ENCODE assay signal across 16 cellular contexts in the genomic region with DNA sequence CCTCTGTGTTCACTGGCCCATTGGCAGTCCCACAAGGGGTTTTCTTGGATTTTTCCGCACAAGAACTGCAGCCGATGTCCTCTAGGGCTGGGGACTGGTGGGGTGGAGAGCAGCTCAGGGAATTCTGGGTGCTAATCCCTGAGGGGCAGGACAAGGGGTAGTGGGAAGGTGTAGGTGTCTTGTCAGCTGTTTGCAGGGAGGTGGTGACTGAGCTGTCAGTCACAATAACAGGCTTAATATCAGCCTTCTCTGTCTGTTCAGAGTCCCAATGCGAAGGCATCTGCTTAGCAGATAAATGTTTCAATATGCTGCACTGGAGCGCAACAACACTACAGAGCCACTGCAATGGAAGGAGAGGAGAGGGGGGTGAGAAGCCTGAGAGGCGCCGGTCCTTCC. TPM values are rescaled to one million over a fixed set of nuclear protein-coding genes. Genes with fewer than 3 reads are reported as not detected.
DNase-seq lines count a peak whose midpoint lies in the region; ATAC-seq and TF ChIP-seq lines count a peak whose summit lies in the region.
"Had no signal": no experiment of that assay in that cellular context is flagged by ENCODE, and none has a peak within 500 bp of the region (broad histone marks: within the 10 kb centered on the region; RNA-seq: fewer than 3 reads in every experiment).

No MANE protein-coding gene starts in this region.

- H3K27me3 ChIP-seq in liver (ENCODE audit: control insufficient read depth in 4 of 4, insufficient read depth in 4 of 4, low read length in 3 of 4): no peaks in the 10 kb centered on the region
- no peaks in the 10 kb centered on the region for H3K27me3 ChIP-seq in testis
- no peaks in the 10 kb centered on the region for H3K27me3 ChIP-seq in prostate gland (replicated peaks; ENCODE audit: insufficient read depth)
- H3K27me3 ChIP-seq: BLaER1 treated with 17β-estradiol and CSF1 and Interleukin-3, amounts not matched to agents 10 nM and 100 nM had no signal

- intact Hi-C loops in testis (cut with DNase I; ENCODE audit: low total_unique reads) (loop anchor here (10.0 kb wide), 1 partner anchor 158 kb away; no protein-coding TSS in a partner anchor), prostate gland (cut with DNase I) (loop anchor here (10.0 kb wide), 1 partner anchor 188 kb away; the partner anchor contains the start of genes NEK8 and TLCD1)
- intact Hi-C loops in activated T-helper 1 cell treated with anti-CD3 and anti-CD28 coated beads, Interleukin-12 subunit alpha, Interleukin-12 subunit beta, Interleukin-2, Interleukin-4 antibody, amounts not matched to agents 30 ng/mL and 10 ng/mL and 1 ng/mL, durations not matched to agents 14 hours and 24 hours and 36 hours (cut with micrococcal nuclease): no loop called here

- DNase-seq in activated CD8-positive, alpha-beta memory T cell treated with anti-CD3 and anti-CD28 coated beads, Interleukin-2, amount 10 ng/mL, durations not matched to agents 7 days and 5 days: no peak
- DNase-seq in activated CD8-positive, alpha-beta memory T cell treated with anti-CD3 and anti-CD28 coated beads, Interleukin-2, amount 50 U/mL, for 4 hours: no peak
- DNase-seq in testis (peak; percentile 64), inferior parietal cortex (ENCODE audit: extremely low spot score) (no peak), prostate gland (ENCODE audit: low spot score) (no peak)
- no peak for DNase-seq in activated T-helper 1 cell treated with anti-CD3 and anti-CD28 coated beads, Interleukin-12 subunit alpha, Interleukin-12 subunit beta, Interleukin-2, Interleukin-4 antibody, amounts not matched to agents 30 ng/mL and 10 ng/mL and 1 ng/mL, durations not matched to agents 14 hours and 24 hours and 36 hours (ENCODE audit: low spot score)
- DNase-seq: 8988T, COR-L47, H9, NCI-H1417, NCI-H2029 treated with DMSO at 0.1 percent for 48 hours, NCI-H510A treated with DMSO at 0.1 percent for 48 hours had no signal

- H3K9me3 ChIP-seq in liver (ENCODE audit: control insufficient read depth in 4 of 4, low read length in 3 of 4) (no peaks in the 10 kb centered on the region), testis (no peaks in the 10 kb centered on the region), prostate gland (no peaks in the 10 kb centered on the region)
- H3K9me3 ChIP-seq: BLaER1 treated with 17β-estradiol and CSF1 and Interleukin-3, amounts not matched to agents 10 nM and 100 nM had no signal

- H3K4me1 Mint-ChIP-seq in activated CD8-positive, alpha-beta memory T cell treated with anti-CD3 and anti-CD28 coated beads, Interleukin-2, amount 10 ng/mL, durations not matched to agents 7 days and 5 days: peaks cover 6% of the 10 kb centered on the region
- H3K4me1 Mint-ChIP-seq in activated T-helper 17 cell treated with anti-CD3 and anti-CD28 coated beads, Interleukin-2, amount 50 U/mL, for 72 hours: peaks cover 10% of the 10 kb centered on the region
- H3K4me1 Mint-ChIP-seq in activated T-helper 1 cell treated with anti-CD3 and anti-CD28 coated beads, Interleukin-12 subunit alpha, Interleukin-12 subunit beta, Interleukin-2, Interleukin-4 antibody, amounts not matched to agents 30 ng/mL and 10 ng/mL and 1 ng/mL, durations not matched to agents 14 hours and 24 hours and 36 hours (ENCODE audit: low read depth): peaks cover 18% of the 10 kb centered on the region

- no peaks in the 10 kb centered on the region for H3K27me3 Mint-ChIP-seq in activated CD8-positive, alpha-beta memory T cell treated with anti-CD3 and anti-CD28 coated beads, Interleukin-2, amount 10 ng/mL, durations not matched to agents 7 days and 5 days
- H3K27me3 Mint-ChIP-seq in activated T-helper 17 cell treated with anti-CD3 and anti-CD28 coated beads, Interleukin-2, amount 50 U/mL, for 72 hours: no peaks in the 10 kb centered on the region
- H3K27me3 Mint-ChIP-seq in activated T-helper 1 cell treated with anti-CD3 and anti-CD28 coated beads, Interleukin-12 subunit alpha, Interleukin-12 subunit beta, Interleukin-2, Interleukin-4 antibody, amounts not matched to agents 30 ng/mL and 10 ng/mL and 1 ng/mL, durations not matched to agents 14 hours and 24 hours and 36 hours (ENCODE audit: insufficient read depth): no peaks in the 10 kb centered on the region

- TF ChIP-seq RAD21 in liver (IDR thresholded peaks at IDR 0.05): no peak

- no peak for ATAC-seq in activated CD8-positive, alpha-beta memory T cell treated with anti-CD3 and anti-CD28 coated beads, Interleukin-2, amount 10 ng/mL, durations not matched to agents 7 days and 5 days
- ATAC-seq in activated T-helper 17 cell treated with anti-CD3 and anti-CD28 coated beads, Interleukin-2, amount 50 U/mL, for 72 hours (replicated peaks): no peak
- ATAC-seq: Panc1 had no signal

- H3K27ac ChIP-seq in liver (ENCODE audit: low read depth in 1 of 2, low read length in 2 of 2) (peak overlapping the region; percentile 43 to 77), testis (no peak overlapping the region), prostate gland (no peak overlapping the region)
- H3K27ac ChIP-seq: BLaER1 treated with 17β-estradiol and CSF1 and Interleukin-3, amounts not matched to agents 10 nM and 100 nM had no signal

- CTCF ChIA-PET in activated CD8-positive, alpha-beta memory T cell treated with anti-CD3 and anti-CD28 coated beads, Interleukin-2, amount 10 ng/mL, durations not matched to agents 7 days and 5 days (lab: Charles Lee): interaction anchor here (1.1 to 2.4 kb wide), 7 partner anchors 13 to 186 kb away, joined by 3 to 7 read pairs (median 3); no protein-coding TSS in a partner anchor

- no peaks in the 10 kb centered on the region for H3K9me3 Mint-ChIP-seq in activated CD8-positive, alpha-beta memory T cell treated with anti-CD3 and anti-CD28 coated beads, Interleukin-2, amount 10 ng/mL, durations not matched to agents 7 days and 5 days (ENCODE audit: low read depth)
- peaks cover 5% of the 10 kb centered on the region for H3K9me3 Mint-ChIP-seq in activated T-helper 17 cell treated with anti-CD3 and anti-CD28 coated beads, Interleukin-2, amount 50 U/mL, for 72 hours
- no peaks in the 10 kb centered on the region for H3K9me3 Mint-ChIP-seq in activated T-helper 1 cell treated with anti-CD3 and anti-CD28 coated beads, Interleukin-12 subunit alpha, Interleukin-12 subunit beta, Interleukin-2, Interleukin-4 antibody, amounts not matched to agents 30 ng/mL and 10 ng/mL and 1 ng/mL, durations not matched to agents 14 hours and 24 hours and 36 hours
- H3K9me3 Mint-ChIP-seq: H9 had no signal

- no peak for TF ChIP-seq CTCF in liver (IDR thresholded peaks at IDR 0.05; ENCODE audit: low read depth, low read length, missing input control)
- TF ChIP-seq CTCF in testis (IDR thresholded peaks at IDR 0.05): no peak
- TF ChIP-seq CTCF in prostate gland (IDR thresholded peaks at IDR 0.05): no peak

- WGBS in liver: 92% methylated on average over 6 of the region's 6 CpGs
- WGBS in testis, 2 donors: 75 to 86% methylated on average over 6 of the region's 6 CpGs
- WGBS in prostate gland: 90% methylated on average over 6 of the region's 6 CpGs

- no peak for TF ChIP-seq POLR2A in testis (IDR thresholded peaks at IDR 0.05)
- no peak for TF ChIP-seq POLR2A in prostate gland (IDR thresholded peaks at IDR 0.05)

- H3K9ac ChIP-seq in liver (ENCODE audit: low read depth in 1 of 2, low read length in 2 of 2): no peak overlapping the region
- H3K9ac ChIP-seq: BLaER1 treated with 17β-estradiol and CSF1 and Interleukin-3, amounts not matched to agents 10 nM and 100 nM had no signal

- peak overlapping the region; percentile 2 for H3K27ac Mint-ChIP-seq in activated CD8-positive, alpha-beta memory T cell treated with anti-CD3 and anti-CD28 coated beads, Interleukin-2, amount 10 ng/mL, durations not matched to agents 7 days and 5 days
- peak overlapping the region; percentile 58 for H3K27ac Mint-ChIP-seq in activated T-helper 17 cell treated with anti-CD3 and anti-CD28 coated beads, Interleukin-2, amount 50 U/mL, for 72 hours
- no peak overlapping the region for H3K27ac Mint-ChIP-seq in activated T-helper 1 cell treated with anti-CD3 and anti-CD28 coated beads, Interleukin-12 subunit alpha, Interleukin-12 subunit beta, Interleukin-2, Interleukin-4 antibody, amounts not matched to agents 30 ng/mL and 10 ng/mL and 1 ng/mL, durations not matched to agents 14 hours and 24 hours and 36 hours

- H3K4me3 ChIP-seq in liver (ENCODE audit: low read depth in 1 of 3, low read length in 3 of 3) (no peak overlapping the region), testis (no peak overlapping the region), prostate gland (no peak overlapping the region)
- H3K4me3 ChIP-seq: BLaER1 treated with 17β-estradiol and CSF1 and Interleukin-3, amounts not matched to agents 10 nM and 100 nM had no signal

- peaks cover 68% of the 10 kb centered on the region for H3K36me3 Mint-ChIP-seq in activated CD8-positive, alpha-beta memory T cell treated with anti-CD3 and anti-CD28 coated beads, Interleukin-2, amount 10 ng/mL, durations not matched to agents 7 days and 5 days
- H3K36me3 Mint-ChIP-seq in activated T-helper 17 cell treated with anti-CD3 and anti-CD28 coated beads, Interleukin-2, amount 50 U/mL, for 72 hours (ENCODE audit: low read depth): peaks cover 100% of the 10 kb centered on the region
- H3K36me3 Mint-ChIP-seq in activated T-helper 1 cell treated with anti-CD3 and anti-CD28 coated beads, Interleukin-12 subunit alpha, Interleukin-12 subunit beta, Interleukin-2, Interleukin-4 antibody, amounts not matched to agents 30 ng/mL and 10 ng/mL and 1 ng/mL, durations not matched to agents 14 hours and 24 hours and 36 hours (ENCODE audit: low read depth): peaks cover 71% of the 10 kb centered on the region

- no peak overlapping the region for H3K4me3 Mint-ChIP-seq in activated CD8-positive, alpha-beta memory T cell treated with anti-CD3 and anti-CD28 coated beads, Interleukin-2, amount 10 ng/mL, durations not matched to agents 7 days and 5 days
- H3K4me3 Mint-ChIP-seq in activated T-helper 17 cell treated with anti-CD3 and anti-CD28 coated beads, Interleukin-2, amount 50 U/mL, for 72 hours: no peak overlapping the region
- H3K4me3 Mint-ChIP-seq in activated T-helper 1 cell treated with anti-CD3 and anti-CD28 coated beads, Interleukin-12 subunit alpha, Interleukin-12 subunit beta, Interleukin-2, Interleukin-4 antibody, amounts not matched to agents 30 ng/mL and 10 ng/mL and 1 ng/mL, durations not matched to agents 14 hours and 24 hours and 36 hours: no peak overlapping the region
- H3K4me3 Mint-ChIP-seq: H9 had no signal

- H3K36me3 ChIP-seq in liver (ENCODE audit: control insufficient read depth in 4 of 4, insufficient read depth in 3 of 4, low read depth in 1 of 4, low read length in 3 of 4) (peaks cover 25 to 86% (median 70%) of the 10 kb centered on the region in 4 donors), testis (ENCODE audit: low read depth, missing control alignments) (no peaks in the 10 kb centered on the region), prostate gland (peaks cover 31 to 59% of the 10 kb centered on the region in 2 donors)

- peaks cover 15 to 16% (median 16%) of the 10 kb centered on the region in 4 donors for H3K4me1 ChIP-seq in liver (ENCODE audit: control insufficient read depth in 4 of 4, insufficient read depth in 4 of 4, low read length in 3 of 4)
- peaks cover 35% of the 10 kb centered on the region for H3K4me1 ChIP-seq in testis
- H3K4me1 ChIP-seq in prostate gland (replicated peaks): no peaks in the 10 kb centered on the region

RNA-seq across cellular contexts. Expression of gene DHRS13, which starts 10.1 kb away (rescaled TPM):
- total RNA-seq in activated CD8-positive, alpha-beta memory T cell treated with anti-CD3 and anti-CD28 coated beads, Interleukin-2, amount 10 ng/mL, durations not matched to agents 7 days and 5 days: 10 to 100 TPM; 23.1 to 25.9 TPM
- 10 to 100 TPM; 24.9 to 82.1 TPM for total RNA-seq in activated T-helper 17 cell treated with anti-CD3 and anti-CD28 coated beads, Interleukin-2, amount 50 U/mL, for 72 hours
- 10 to 100 TPM in 1 of 2 donors, 1 to 10 TPM in 1; 9.7 to 91.6 TPM for total RNA-seq in liver
- polyA plus RNA-seq in liver: 10 to 100 TPM in 1 of 2 donors, 1 to 10 TPM in 1; 5.0 to 12.3 TPM
- 10 to 100 TPM; 14.9 to 18.6 TPM for total RNA-seq in testis
- 8.7 TPM for polyA plus RNA-seq in testis (ENCODE audit: insufficient read depth, low read depth, low replicate concordance)
- total RNA-seq in activated T-helper 1 cell treated with anti-CD3 and anti-CD28 coated beads, Interleukin-12 subunit alpha, Interleukin-12 subunit beta, Interleukin-2, Interleukin-4 antibody, amounts not matched to agents 30 ng/mL and 10 ng/mL and 1 ng/mL, durations not matched to agents 14 hours and 24 hours and 36 hours: 34.6 and 34.9 TPM in 2 replicates
- 10 to 100 TPM; 36.8 to 61.3 TPM for total RNA-seq in prostate gland

RNA-seq across cellular contexts. Expression of gene FLOT2, which starts 15.4 kb away (rescaled TPM):
- 100 to 1,000 TPM; 143 to 191 TPM for total RNA-seq in activated CD8-positive, alpha-beta memory T cell treated with anti-CD3 and anti-CD28 coated beads, Interleukin-2, amount 10 ng/mL, durations not matched to agents 7 days and 5 days
- 100 to 1,000 TPM in 1 of 2 donors, 10 to 100 TPM in 1; 85.8 to 113 TPM for total RNA-seq in activated T-helper 17 cell treated with anti-CD3 and anti-CD28 coated beads, Interleukin-2, amount 50 U/mL, for 72 hours
- total RNA-seq in liver (10 to 100 TPM; 67.7 to 71.0 TPM), testis (10 to 100 TPM; 20.9 to 31.3 TPM), prostate gland (100 to 1,000 TPM in 1 of 2 donors, 10 to 100 TPM in 1; 82.9 to 121 TPM)
- polyA plus RNA-seq in liver (100 to 1,000 TPM in 1 of 2 donors, 10 to 100 TPM in 1; 61.6 to 100 TPM), testis (ENCODE audit: insufficient read depth, low read depth, low replicate concordance) (33.2 TPM)
- total RNA-seq in activated T-helper 1 cell treated with anti-CD3 and anti-CD28 coated beads, Interleukin-12 subunit alpha, Interleukin-12 subunit beta, Interleukin-2, Interleukin-4 antibody, amounts not matched to agents 30 ng/mL and 10 ng/mL and 1 ng/mL, durations not matched to agents 14 hours and 24 hours and 36 hours: 92.2 and 98.8 TPM in 2 replicates

RNA-seq across cellular contexts. Expression of gene PHF12, which starts 38.4 kb away (rescaled TPM):
- total RNA-seq in activated CD8-positive, alpha-beta memory T cell treated with anti-CD3 and anti-CD28 coated beads, Interleukin-2, amount 10 ng/mL, durations not matched to agents 7 days and 5 days: 10 to 100 TPM; 79.5 to 85.8 TPM
- 10 to 100 TPM; 56.9 to 60.2 TPM for total RNA-seq in activated T-helper 17 cell treated with anti-CD3 and anti-CD28 coated beads, Interleukin-2, amount 50 U/mL, for 72 hours
- total RNA-seq in liver (10 to 100 TPM; 15.5 to 21.3 TPM), testis (10 to 100 TPM; 82.4 to 85.3 TPM), prostate gland (100 to 1,000 TPM in 1 of 2 donors, 10 to 100 TPM in 1; 74.9 to 112 TPM)
- polyA plus RNA-seq in liver (1 to 10 TPM; 4.3 to 7.9 TPM), testis (ENCODE audit: insufficient read depth, low read depth, low replicate concordance) (38.8 TPM)
- 58.4 and 64.9 TPM in 2 replicates for total RNA-seq in activated T-helper 1 cell treated with anti-CD3 and anti-CD28 coated beads, Interleukin-12 subunit alpha, Interleukin-12 subunit beta, Interleukin-2, Interleukin-4 antibody, amounts not matched to agents 30 ng/mL and 10 ng/mL and 1 ng/mL, durations not matched to agents 14 hours and 24 hours and 36 hours

RNA-seq across cellular contexts. Expression of gene ERAL1, which starts 58.1 kb away (rescaled TPM):
- 10 to 100 TPM; 46.1 to 50.6 TPM for total RNA-seq in activated CD8-positive, alpha-beta memory T cell treated with anti-CD3 and anti-CD28 coated beads, Interleukin-2, amount 10 ng/mL, durations not matched to agents 7 days and 5 days
- total RNA-seq in activated T-helper 17 cell treated with anti-CD3 and anti-CD28 coated beads, Interleukin-2, amount 50 U/mL, for 72 hours: 10 to 100 TPM; 38.2 to 60.2 TPM
- total RNA-seq in liver (10 to 100 TPM; 17.3 to 30.8 TPM), testis (10 to 100 TPM; 61.1 to 75.2 TPM), prostate gland (10 to 100 TPM; 49.9 to 70.8 TPM)
- polyA plus RNA-seq in liver (10 to 100 TPM; 28.1 to 34.5 TPM), testis (ENCODE audit: insufficient read depth, low read depth, low replicate concordance) (54.8 TPM)
- total RNA-seq in activated T-helper 1 cell treated with anti-CD3 and anti-CD28 coated beads, Interleukin-12 subunit alpha, Interleukin-12 subunit beta, Interleukin-2, Interleukin-4 antibody, amounts not matched to agents 30 ng/mL and 10 ng/mL and 1 ng/mL, durations not matched to agents 14 hours and 24 hours and 36 hours: 60.4 and 61.5 TPM in 2 replicates

Comparison
In these comparisons a context has a peak if more than half of its experiments do, and no peak if none do; other contexts are left out.
1. H3K27ac ChIP-seq: peak in liver (2 of 2); none in testis (0 of 2) and prostate gland (0 of 2).